Comparison of ENCODE assay signal across 8 cellular contexts in genomic region chr7:98105942-98106544, GRCh38. TPM values are rescaled to one million over a fixed set of nuclear protein-coding genes. Genes with fewer than 3 reads are reported as not detected.
DNase-seq lines count a peak whose midpoint lies in the region; ATAC-seq and TF ChIP-seq lines count a peak whose summit lies in the region.

No MANE protein-coding gene starts in this region.

- peaks cover 24 to 37% of the 10 kb centered on the region in 2 donors for H3K27me3 Mint-ChIP-seq in stimulated activated naive B cell treated with anti-CD40 and anti-IgM and Interleukin-4, amounts not matched to agents 10 μg/mL and 1 μg/mL and 100 μg/mL, for 72 hours

- peak overlapping the region in 55 of 59 donors; percentile 63 to 99 (median 95) for H3K4me3 ChIP-seq in dorsolateral prefrontal cortex

- peaks cover 6 to 17% of the 10 kb centered on the region in 2 donors for H3K4me1 Mint-ChIP-seq in stimulated activated naive B cell treated with anti-CD40 and anti-IgM and Interleukin-4, amounts not matched to agents 10 μg/mL and 1 μg/mL and 100 μg/mL, for 72 hours

- no peak overlapping the region for H3K27ac Mint-ChIP-seq in stimulated activated naive B cell treated with anti-CD40 and anti-IgM and Interleukin-4, amounts not matched to agents 10 μg/mL and 1 μg/mL and 100 μg/mL, for 72 hours

- no peak for TF ChIP-seq CTCF in dorsolateral prefrontal cortex (IDR thresholded peaks at IDR 0.05 in 54 of 56, conservative IDR thresholded peaks at IDR 0.05 in 2 of 56; ENCODE audit: low read depth in 1 of 56, partially characterized antibody in 56 of 56)

- H3K4me3 Mint-ChIP-seq in stimulated activated naive B cell treated with anti-CD40 and anti-IgM and Interleukin-4, amounts not matched to agents 10 μg/mL and 1 μg/mL and 100 μg/mL, for 72 hours, result peak overlapping the region; percentile 59 to 99

- ATAC-seq in activated CD4-positive, CD25-positive, alpha-beta regulatory T cell treated with anti-CD3 and anti-CD28 coated beads, Interleukin-2, amount 50 U/mL, for 24 hours, result peak; percentile 45 to 47
- ATAC-seq in stimulated activated naive B cell treated with anti-CD40 and anti-IgM and Interleukin-4, amounts not matched to agents 10 μg/mL and 1 μg/mL and 100 μg/mL, for 72 hours (replicated peaks), result peak; percentile 2 to 14

- no peak for DNase-seq in activated CD4-positive, CD25-positive, alpha-beta regulatory T cell (lab: John Stamatoyannopoulos, UW)
- peak; percentile 66 for DNase-seq in RKO (ENCODE audit: low spot score)
- peak in 1 of 10 donors; percentile 7 for DNase-seq in dorsolateral prefrontal cortex
- DNase-seq in stimulated activated naive B cell treated with anti-CD40 and anti-IgM and Interleukin-4, amounts not matched to agents 10 μg/mL and 1 μg/mL and 100 μg/mL, for 72 hours, result no peak
- DNase-seq in NCI-H226, result no peak
- no peak for DNase-seq in DMS153 treated with DMSO at 0.1 percent for 48 hours (lab: John Stamatoyannopoulos, UW; ENCODE audit: unreplicated experiment)
- no peak for DNase-seq in DMS114 treated with DMSO at 0.1 percent for 48 hours (lab: John Stamatoyannopoulos, UW; ENCODE audit: unreplicated experiment)

- intact Hi-C loops in dorsolateral prefrontal cortex (cut with DNase I), result loop anchor here (2.0 to 10.0 kb wide), 5 partner anchors 61 to 149 kb away; partner anchors contain the start of gene TECPR1 (in 1 of the 2)

- no peaks in the 10 kb centered on the region for H3K36me3 Mint-ChIP-seq in stimulated activated naive B cell treated with anti-CD40 and anti-IgM and Interleukin-4, amounts not matched to agents 10 μg/mL and 1 μg/mL and 100 μg/mL, for 72 hours

- no peaks in the 10 kb centered on the region for H3K27me3 ChIP-seq in dorsolateral prefrontal cortex

- peaks cover 3 to 5% of the 10 kb centered on the region in 2 donors for H3K9me3 Mint-ChIP-seq in stimulated activated naive B cell treated with anti-CD40 and anti-IgM and Interleukin-4, amounts not matched to agents 10 μg/mL and 1 μg/mL and 100 μg/mL, for 72 hours

- peak overlapping the region in 14 of 59 donors; percentile 2 to 93 (median 86) for H3K27ac ChIP-seq in dorsolateral prefrontal cortex

RNA-seq across cellular contexts. Expression of gene LMTK2, which starts 0.6 kb away (rescaled TPM):
- 100 to 1,000 TPM in 69 of 120 experiments, 10 to 100 TPM in 51; 47.8 to 154 (median 104) TPM for total RNA-seq in dorsolateral prefrontal cortex
